ENCODE assay signal across 15 cellular contexts in the genomic region with DNA sequence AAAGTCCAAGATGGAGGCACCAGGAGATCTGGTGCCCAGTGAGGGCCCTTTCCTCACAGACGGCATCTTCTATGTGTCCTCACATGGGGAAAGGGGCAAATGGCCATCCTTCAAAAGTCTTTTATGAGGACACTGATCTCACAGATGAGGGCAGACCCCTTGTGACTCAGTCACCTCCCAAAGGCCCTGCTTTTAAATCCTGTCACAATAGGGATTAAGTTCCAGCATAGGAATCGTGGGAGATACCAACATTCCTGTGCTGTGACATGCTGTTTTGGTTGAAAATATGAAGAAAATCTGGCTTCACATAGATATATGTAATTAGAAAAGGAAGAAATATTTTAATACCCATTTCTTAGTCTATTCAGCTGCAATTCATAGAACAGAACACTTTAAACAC. TPM values are rescaled to one million over a fixed set of nuclear protein-coding genes. Genes with fewer than 3 reads are reported as not detected.
DNase-seq lines count a peak whose midpoint lies in the region; ATAC-seq, FAIRE-seq and TF ChIP-seq lines count a peak whose summit lies in the region.
"Had no signal": no experiment of that assay in that cellular context is flagged by ENCODE, and none has a peak within 500 bp of the region (broad histone marks: within the 10 kb centered on the region; RNA-seq: fewer than 3 reads in every experiment).

No MANE protein-coding gene starts in this region.

- H3K36me3 ChIP-seq in HUES48 (ENCODE audit: control insufficient read depth, insufficient read depth, low read length) (peaks cover 12% of the 10 kb centered on the region), neural progenitor cell (no peaks in the 10 kb centered on the region)

- peaks cover 5% of the 10 kb centered on the region for H3K27me3 Mint-ChIP-seq in neural progenitor cell (ENCODE audit: insufficient read depth, low read depth)

- peaks cover 4% of the 10 kb centered on the region for H3K9me3 Mint-ChIP-seq in neural progenitor cell
- no peaks in the 10 kb centered on the region for H3K9me3 Mint-ChIP-seq in activated naive CD4-positive, alpha-beta T cell treated with anti-CD3 and anti-CD28 coated beads, Interleukin-2, amount 50 U/mL, for 72 hours

- H3K36me3 Mint-ChIP-seq in neural progenitor cell, result peaks cover 29% of the 10 kb centered on the region
- H3K36me3 Mint-ChIP-seq in activated naive CD4-positive, alpha-beta T cell treated with anti-CD3 and anti-CD28 coated beads, Interleukin-2, amount 50 U/mL, for 72 hours, result peaks cover 0 to 11% of the 10 kb centered on the region in 2 donors

- H3K9me3 ChIP-seq in HUES48 (ENCODE audit: control insufficient read depth, insufficient read depth, low read length), result no peaks in the 10 kb centered on the region
- no peaks in the 10 kb centered on the region for H3K9me3 ChIP-seq in neural progenitor cell (ENCODE audit: low read depth)
- H3K9me3 ChIP-seq: right atrium auricular region had no signal

- H2AFZ ChIP-seq in neural progenitor cell (replicated peaks), result no peak overlapping the region

- H3K9ac ChIP-seq in HUES48 (ENCODE audit: low read depth, low read length) (no peak overlapping the region), neural progenitor cell (no peak overlapping the region)

- no peaks in the 10 kb centered on the region for H4K20me1 ChIP-seq in neural progenitor cell (ENCODE audit: low read depth)

- TF ChIP-seq CTCF in AG10803 (conservative IDR thresholded peaks at IDR 0.05; ENCODE audit: low read length) (no peak), choroid plexus epithelial cell (conservative IDR thresholded peaks at IDR 0.05; ENCODE audit: low read depth, low read length) (no peak), neural progenitor cell (IDR thresholded peaks at IDR 0.05) (no peak)

- no peak for TF ChIP-seq POLR2A in GM12891 (IDR thresholded peaks at IDR 0.05; ENCODE audit: low read depth, low read length)

- H3K79me2 ChIP-seq in neural progenitor cell (ENCODE audit: low read depth), result peaks cover 39% of the 10 kb centered on the region

- H3K4me2 ChIP-seq in neural progenitor cell, result peak overlapping the region; percentile 64

- peaks cover 16% of the 10 kb centered on the region for H3K4me1 ChIP-seq in HUES48 (ENCODE audit: control insufficient read depth, insufficient read depth, low read length)
- peaks cover 28% of the 10 kb centered on the region for H3K4me1 ChIP-seq in neural progenitor cell
- H3K4me1 ChIP-seq: right atrium auricular region had no signal

- ATAC-seq in HG02759 (IDR thresholded peaks at IDR 0.05; ENCODE audit: unreplicated experiment) (no peak), HG03469 (IDR thresholded peaks at IDR 0.05; ENCODE audit: unreplicated experiment) (no peak)
- no peak for ATAC-seq in activated naive CD4-positive, alpha-beta T cell treated with anti-CD3 and anti-CD28 coated beads, Interleukin-2, amount 50 U/mL, for 72 hours

- H3K27ac ChIP-seq in HUES48 (ENCODE audit: low read depth, low read length), result peak overlapping the region; percentile 78
- H3K27ac ChIP-seq in neural progenitor cell, result peak overlapping the region; percentile 95
- H3K27ac ChIP-seq: right atrium auricular region had no signal

- no peak for FAIRE-seq in GM12891 (lab: Jason Lieb, UNC)

- H3K4me1 Mint-ChIP-seq in neural progenitor cell, result peaks cover 23% of the 10 kb centered on the region

- H3F3A ChIP-seq in neural progenitor cell (ENCODE audit: low read depth), result peaks cover 26% of the 10 kb centered on the region

- peak overlapping the region; percentile 75 for H3K27ac Mint-ChIP-seq in neural progenitor cell
- peak overlapping the region in 1 of 2 donors; percentile 36 for H3K27ac Mint-ChIP-seq in activated naive CD4-positive, alpha-beta T cell treated with anti-CD3 and anti-CD28 coated beads, Interleukin-2, amount 50 U/mL, for 72 hours

- H3K4me3 ChIP-seq in AG10803 (ENCODE audit: low read length) (no peak overlapping the region), HUES48 (ENCODE audit: low read depth, low read length) (no peak overlapping the region), choroid plexus epithelial cell (ENCODE audit: low read depth, low read length) (no peak overlapping the region), neural progenitor cell (no peak overlapping the region)
- H3K4me3 ChIP-seq: right atrium auricular region had no signal

- peak; percentile 89 for DNase-seq in AG10803 (ENCODE audit: low read depth)
- DNase-seq in choroid plexus epithelial cell (ENCODE audit: low read depth), result peak; percentile 74
- peak; percentile 79 for DNase-seq in neural progenitor cell (ENCODE audit: low spot score)
- no peak for DNase-seq in GM12891 (ENCODE audit: insufficient read length, low spot score)
- DNase-seq in activated naive CD4-positive, alpha-beta T cell treated with anti-CD3 and anti-CD28 coated beads, Interleukin-2, amount 50 U/mL, for 72 hours (ENCODE audit: low spot score in 2 of 2), result no peak
- DNase-seq: activated CD8-positive, alpha-beta memory T cell treated with anti-CD3 and anti-CD28 coated beads, Interleukin-2, amount 50 U/mL, for 4 hours; amygdala; glutamatergic neuron; kidney glomerular epithelial cell; stimulated activated CD4-positive, alpha-beta T cell treated with anti-CD3 and anti-CD28 coated beads, Interleukin-4, amount 100 ng/mL, for 4 hours; stimulated activated naive CD4-positive, alpha-beta T cell treated with Interleukin-2 at 50 U/mL for 16 hours had no signal

- H3K4me3 Mint-ChIP-seq in neural progenitor cell, result no peak overlapping the region

- H3K27me3 ChIP-seq in HUES48 (ENCODE audit: control insufficient read depth, insufficient read depth, low read length) (no peaks in the 10 kb centered on the region), neural progenitor cell (no peaks in the 10 kb centered on the region)
- H3K27me3 ChIP-seq: right atrium auricular region had no signal

TF ChIP-seq in GM12891, 5 proteins besides CTCF, POLR2A, EP300 and RAD21:
- TF ChIP-seq POU2F2 (IDR thresholded peaks at IDR 0.05; ENCODE audit: low read depth, low read length) (no peak), TAF1 (IDR thresholded peaks at IDR 0.05; ENCODE audit: low read depth, low read length) (no peak), SPI1 (IDR thresholded peaks at IDR 0.05; ENCODE audit: low read depth, low read length) (no peak), PAX5 (IDR thresholded peaks at IDR 0.05; ENCODE audit: insufficient read depth, low read length, severe bottlenecking) (no peak), POLR2AphosphoS5 (IDR thresholded peaks at IDR 0.05; ENCODE audit: low read depth, low read length) (no peak)

RNA-seq across cellular contexts. Expression of gene VPS53, which starts 32.9 kb away (rescaled TPM):
- total RNA-seq in neural progenitor cell (ENCODE audit: low replicate concordance), result 13.6 and 19.3 TPM in 2 replicates
- 13.8 TPM for polyA plus RNA-seq in GM12891 (2012; ENCODE audit: low read depth, missing spikeins)
- total RNA-seq in activated naive CD4-positive, alpha-beta T cell treated with anti-CD3 and anti-CD28 coated beads, Interleukin-2, amount 50 U/mL, for 72 hours, result 10 to 100 TPM; 39.1 to 56.7 TPM

RNA-seq across cellular contexts. Expression of gene TLCD3A, which starts 50.7 kb away (rescaled TPM):
- 13.4 and 24.3 TPM in 2 replicates for total RNA-seq in neural progenitor cell (ENCODE audit: low replicate concordance)
- 19.3 TPM for polyA plus RNA-seq in GM12891 (2012; ENCODE audit: low read depth, missing spikeins)
- total RNA-seq in activated naive CD4-positive, alpha-beta T cell treated with anti-CD3 and anti-CD28 coated beads, Interleukin-2, amount 50 U/mL, for 72 hours, result 10 to 100 TPM in 1 of 2 donors, 1 to 10 TPM in 1; 1.5 to 20.4 TPM

Comparison
In these comparisons a context has a peak if more than half of its experiments do, and no peak if none do; other contexts are left out.
1. DNase-seq: peak in AG10803 (single experiment), choroid plexus epithelial cell (single experiment) and neural progenitor cell (single experiment); none in GM12891 (single experiment) and activated naive CD4-positive, alpha-beta T cell treated with anti-CD3 and anti-CD28 coated beads, Interleukin-2, amount 50 U/mL, for 72 hours (0 of 2).